10 cellular contexts compared by ENCODE assay signal in the genomic region with DNA sequence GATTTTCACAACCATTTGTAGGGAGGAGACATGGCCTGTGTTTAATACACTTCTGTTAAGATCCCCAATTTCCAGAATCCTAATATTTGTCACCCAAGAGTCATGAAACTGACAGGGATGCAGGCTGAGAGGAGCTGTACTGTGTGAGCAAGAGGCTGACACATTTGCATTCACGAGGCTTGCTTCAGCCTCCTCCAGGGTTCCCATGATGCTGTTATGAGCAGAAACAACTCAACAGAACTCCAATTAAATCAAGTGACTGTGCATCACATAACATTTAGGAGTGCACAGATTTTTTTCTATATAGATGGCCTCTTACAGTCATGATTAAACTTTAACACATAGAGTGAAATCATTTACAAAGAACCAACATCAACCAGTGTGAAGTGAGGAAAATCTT.
"Had no signal": no experiment of that assay in that cellular context is flagged by ENCODE, and none has a peak within 500 bp of the region (broad histone marks: within the 10 kb centered on the region; RNA-seq: fewer than 3 reads in every experiment).

No MANE protein-coding gene starts in this region.

- H3K27ac ChIP-seq: prostate gland, right lobe of liver, testis, upper lobe of left lung, VCaP had no signal

- H3K9me3 ChIP-seq: prostate gland, right lobe of liver, testis, upper lobe of left lung had no signal

- DNase-seq: activated CD4-positive, alpha-beta memory T cell treated with anti-CD3 and anti-CD28 coated beads, Interleukin-2, amount 10 ng/mL, durations not matched to agents 7 days and 5 days; activated T-cell treated with anti-CD3 and anti-CD28 coated beads, Interleukin-2, amount 50 U/mL, for 24 hours; midbrain; right lobe of liver; stimulated activated naive CD8-positive, alpha-beta T cell treated with anti-CD3 and anti-CD28 coated beads, Interleukin-15, amount 100 ng/mL, for 72 hours; testis; upper lobe of left lung had no signal

- H3K27ac Mint-ChIP-seq: activated CD4-positive, alpha-beta memory T cell treated with anti-CD3 and anti-CD28 coated beads, Interleukin-2, amount 10 ng/mL, durations not matched to agents 7 days and 5 days; activated naive CD4-positive, alpha-beta T cell treated with anti-CD3 and anti-CD28 coated beads, Interleukin-2, amount 50 U/mL, for 24 hours; activated T-cell treated with anti-CD3 and anti-CD28 coated beads, Interleukin-2, amount 50 U/mL, for 24 hours; stimulated activated naive CD8-positive, alpha-beta T cell treated with anti-CD3 and anti-CD28 coated beads, Interleukin-15, amount 100 ng/mL, for 72 hours had no signal

- ATAC-seq: right lobe of liver had no signal

- H3K9me3 Mint-ChIP-seq: activated naive CD4-positive, alpha-beta T cell treated with anti-CD3 and anti-CD28 coated beads, Interleukin-2, amount 50 U/mL, for 24 hours; activated T-cell treated with anti-CD3 and anti-CD28 coated beads, Interleukin-2, amount 50 U/mL, for 24 hours; stimulated activated naive CD8-positive, alpha-beta T cell treated with anti-CD3 and anti-CD28 coated beads, Interleukin-15, amount 100 ng/mL, for 72 hours had no signal

- H3K27me3 Mint-ChIP-seq: activated naive CD4-positive, alpha-beta T cell treated with anti-CD3 and anti-CD28 coated beads, Interleukin-2, amount 50 U/mL, for 24 hours; activated T-cell treated with anti-CD3 and anti-CD28 coated beads, Interleukin-2, amount 50 U/mL, for 24 hours; stimulated activated naive CD8-positive, alpha-beta T cell treated with anti-CD3 and anti-CD28 coated beads, Interleukin-15, amount 100 ng/mL, for 72 hours had no signal

- H3K4me3 Mint-ChIP-seq: activated CD4-positive, alpha-beta memory T cell treated with anti-CD3 and anti-CD28 coated beads, Interleukin-2, amount 10 ng/mL, durations not matched to agents 7 days and 5 days; activated naive CD4-positive, alpha-beta T cell treated with anti-CD3 and anti-CD28 coated beads, Interleukin-2, amount 50 U/mL, for 24 hours; activated T-cell treated with anti-CD3 and anti-CD28 coated beads, Interleukin-2, amount 50 U/mL, for 24 hours; stimulated activated naive CD8-positive, alpha-beta T cell treated with anti-CD3 and anti-CD28 coated beads, Interleukin-15, amount 100 ng/mL, for 72 hours had no signal

- H3K4me3 ChIP-seq: prostate gland, right lobe of liver, testis, upper lobe of left lung had no signal

- H3K27me3 ChIP-seq: right lobe of liver, testis, upper lobe of left lung had no signal

- H3K4me1 ChIP-seq: prostate gland, right lobe of liver, testis, upper lobe of left lung had no signal

- H3K36me3 ChIP-seq: prostate gland, right lobe of liver, upper lobe of left lung had no signal

- H3K36me3 Mint-ChIP-seq: activated naive CD4-positive, alpha-beta T cell treated with anti-CD3 and anti-CD28 coated beads, Interleukin-2, amount 50 U/mL, for 24 hours had no signal
